Comparison of ENCODE assay signal across 8 cellular contexts in the genomic region with DNA sequence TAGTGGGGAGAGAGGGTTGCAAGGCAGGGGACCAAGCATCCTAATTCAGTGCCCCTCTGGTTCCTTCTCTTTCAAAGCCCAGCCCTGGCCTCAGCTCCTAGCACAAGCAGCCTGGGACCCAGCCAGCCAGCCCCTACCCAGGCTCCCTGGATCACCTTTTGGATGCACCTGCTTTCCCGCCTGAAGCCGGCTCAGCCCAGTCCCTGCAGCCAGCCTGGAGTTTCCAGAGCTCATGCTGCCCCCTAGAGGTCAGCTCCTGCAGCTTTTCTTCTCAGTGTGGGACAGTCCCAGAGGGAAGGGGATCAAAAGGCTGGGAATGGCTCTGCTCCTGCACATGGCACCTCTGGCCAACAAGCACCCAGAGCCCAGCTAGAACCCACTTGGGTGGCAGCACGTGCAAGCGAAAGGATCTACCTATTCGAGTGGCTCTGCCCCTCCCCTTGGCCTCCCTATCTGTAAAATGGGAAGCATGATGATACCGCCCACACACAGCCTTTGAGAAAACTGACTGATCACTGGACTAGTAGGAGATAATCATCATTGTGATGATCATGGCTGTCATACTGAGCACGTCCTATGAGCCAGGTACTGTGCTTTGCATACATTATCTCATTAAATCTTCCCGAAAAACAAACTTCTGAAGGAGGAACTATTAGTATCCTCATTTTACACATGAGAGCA. TPM values are rescaled to one million over a fixed set of nuclear protein-coding genes. Genes with fewer than 3 reads are reported as not detected.
DNase-seq lines count a peak whose midpoint lies in the region; ATAC-seq and TF ChIP-seq lines count a peak whose summit lies in the region.

No MANE protein-coding gene starts in this region.

- no peaks in the 10 kb centered on the region for H3K9me3 Mint-ChIP-seq in stimulated activated effector memory CD8-positive, alpha-beta T cell treated with anti-CD3 and anti-CD28 coated beads, Interleukin-12 subunit alpha, Interleukin-12 subunit beta, amount 100 ng/mL, for 72 hours

- TF ChIP-seq CTCF in NB4 (IDR thresholded peaks at IDR 0.05; ENCODE audit: low read depth, low read length): peak; percentile 87
- TF ChIP-seq CTCF in lung (IDR thresholded peaks at IDR 0.05; ENCODE audit: control extremely low read depth, extremely low read depth): peak; percentile 46

- DNase-seq in NCI-H1417 (lab: John Stamatoyannopoulos, UW) (peak in 2 of 3 experiments; percentile 3 to 52), NCI-H1417 treated with DMSO at 0.1 percent for 48 hours (lab: John Stamatoyannopoulos, UW) (no peak), H7 (peak; percentile 83), NB4 (ENCODE audit: low read depth) (peak; percentile 60), lung (ENCODE audit: low spot score) (peak; percentile 59)
- DNase-seq in activated CD4-positive, alpha-beta T cell treated with anti-CD3 and anti-CD28 coated beads for 1 hour: peak; percentile 10
- DNase-seq in effector CD4-positive, alpha-beta T cell: peak; percentile 6
- DNase-seq in stimulated activated effector memory CD8-positive, alpha-beta T cell treated with anti-CD3 and anti-CD28 coated beads, Interleukin-12 subunit alpha, Interleukin-12 subunit beta, amount 100 ng/mL, for 72 hours (ENCODE audit: low spot score in 2 of 2): peak; percentile 35 to 68

- no peaks in the 10 kb centered on the region for H3K4me1 ChIP-seq in lung (ENCODE audit: control insufficient read depth in 2 of 2, insufficient read depth in 2 of 2, low read length in 2 of 2)

- no peaks in the 10 kb centered on the region for H3K4me1 Mint-ChIP-seq in stimulated activated effector memory CD8-positive, alpha-beta T cell treated with anti-CD3 and anti-CD28 coated beads, Interleukin-12 subunit alpha, Interleukin-12 subunit beta, amount 100 ng/mL, for 72 hours

- H3K4me3 ChIP-seq in H7 (ENCODE audit: insufficient read depth, low read depth, low read length) (no peak overlapping the region), NB4 (ENCODE audit: low read depth, low read length) (no peak overlapping the region), lung (no peak overlapping the region)

- no peak overlapping the region for H3K4me3 Mint-ChIP-seq in stimulated activated effector memory CD8-positive, alpha-beta T cell treated with anti-CD3 and anti-CD28 coated beads, Interleukin-12 subunit alpha, Interleukin-12 subunit beta, amount 100 ng/mL, for 72 hours

- WGBS in lung, 2 donors: 38 to 47% methylated on average over 8 of the region's 8 CpGs

- no peak overlapping the region for H3K27ac ChIP-seq in lung (ENCODE audit: low read depth in 1 of 2, low read length in 1 of 2)

- ATAC-seq in lung (ENCODE audit: insufficient read depth, low FRiP score): peak; percentile 73
- ATAC-seq in stimulated activated effector memory CD8-positive, alpha-beta T cell treated with anti-CD3 and anti-CD28 coated beads, Interleukin-12 subunit alpha, Interleukin-12 subunit beta, amount 100 ng/mL, for 72 hours: peak; percentile 63

- no peaks in the 10 kb centered on the region for H3K36me3 Mint-ChIP-seq in stimulated activated effector memory CD8-positive, alpha-beta T cell treated with anti-CD3 and anti-CD28 coated beads, Interleukin-12 subunit alpha, Interleukin-12 subunit beta, amount 100 ng/mL, for 72 hours

- H3K9me3 ChIP-seq in lung (ENCODE audit: control insufficient read depth in 2 of 2, insufficient read depth in 1 of 2, low read length in 1 of 2): no peaks in the 10 kb centered on the region

- no peak for TF ChIP-seq POLR2A in NB4 (IDR thresholded peaks at IDR 0.05; ENCODE audit: extremely low read depth, insufficient read length)

- no peaks in the 10 kb centered on the region for H3K36me3 ChIP-seq in H7 (replicated peaks; ENCODE audit: control insufficient read depth, insufficient read depth, low read length)
- H3K36me3 ChIP-seq in lung (ENCODE audit: control insufficient read depth in 2 of 2, insufficient read depth in 2 of 2, low read length in 2 of 2): no peaks in the 10 kb centered on the region

- H3K27me3 ChIP-seq in H7 (ENCODE audit: control insufficient read depth, insufficient read depth, low read length) (no peaks in the 10 kb centered on the region), lung (ENCODE audit: control insufficient read depth, insufficient read depth) (no peaks in the 10 kb centered on the region)

- H3K27ac Mint-ChIP-seq in stimulated activated effector memory CD8-positive, alpha-beta T cell treated with anti-CD3 and anti-CD28 coated beads, Interleukin-12 subunit alpha, Interleukin-12 subunit beta, amount 100 ng/mL, for 72 hours: no peak overlapping the region

RNA-seq across cellular contexts. Expression of gene C5orf58, which starts 48.6 kb away (rescaled TPM):
- 4.3 and 4.9 TPM in 2 replicates for total RNA-seq in H7 (2014; rRNA removed; shearing (Covaris generic))
- total RNA-seq in lung: not detected
- polyA plus RNA-seq in lung: under 1 TPM in 1 of 2 donors, not detected in 1; 0.05 TPM
